7 cellular contexts compared by ENCODE assay signal in genomic region chr1:200038987-200039848, GRCh38. TPM values are rescaled to one million over a fixed set of nuclear protein-coding genes. Genes with fewer than 3 reads are reported as not detected.
DNase-seq lines count a peak whose midpoint lies in the region; ATAC-seq and TF ChIP-seq lines count a peak whose summit lies in the region.

No MANE protein-coding gene starts in this region.

- DNase-seq in GM03348 (ENCODE audit: low spot score) (peak; percentile 69), LoVo (ENCODE audit: low spot score) (peak; percentile 54), hepatocyte (ENCODE audit: low spot score) (peak; percentile 58)
- peak; percentile 53 to 55 for DNase-seq in activated T-cell treated with anti-CD3 and anti-CD28 coated beads, Interleukin-2, amount 50 U/mL, for 48 hours
- no peak for DNase-seq in stimulated activated CD4-positive, alpha-beta T cell treated with anti-CD3 and anti-CD28 coated beads, Interleukin-4, amount 100 ng/mL, for 24 hours

- ATAC-seq in HG02610 (IDR thresholded peaks at IDR 0.05; ENCODE audit: unreplicated experiment) = no peak

- no peak for TF ChIP-seq CTCF in hepatocyte (IDR thresholded peaks at IDR 0.05; ENCODE audit: poor library complexity)

- H3K27me3 ChIP-seq in hepatocyte = peaks cover 93% of the 10 kb centered on the region
- peaks cover 98% of the 10 kb centered on the region for H3K27me3 ChIP-seq in skeletal muscle satellite cell (ENCODE audit: control insufficient read depth, insufficient read depth, low read length)

- H3K4me1 ChIP-seq in hepatocyte (ENCODE audit: insufficient read depth) = peaks cover 21% of the 10 kb centered on the region
- peaks cover 28% of the 10 kb centered on the region for H3K4me1 ChIP-seq in skeletal muscle satellite cell (ENCODE audit: control insufficient read depth, insufficient read depth, low read length)

- H4K20me1 ChIP-seq in hepatocyte (ENCODE audit: insufficient read depth, poor library complexity, severe bottlenecking) = peaks cover 11% of the 10 kb centered on the region

- H3K4me3 ChIP-seq in hepatocyte = peak overlapping the region; percentile 65
- peak overlapping the region; percentile 73 for H3K4me3 ChIP-seq in skeletal muscle satellite cell (ENCODE audit: low read length)

- H3K9me2 ChIP-seq in hepatocyte (replicated peaks; ENCODE audit: insufficient read depth) = no peaks in the 10 kb centered on the region

- 2% methylated on average over 60 of the region's 79 CpGs for WGBS in hepatocyte (ENCODE audit: low lambda C conversion rate, missing lambda C conversion rate)

- peak overlapping the region; percentile 96 for H3K4me2 ChIP-seq in hepatocyte
- H3K4me2 ChIP-seq in skeletal muscle satellite cell (ENCODE audit: low read length) = peak overlapping the region; percentile 98

- H3K9me3 ChIP-seq in hepatocyte (ENCODE audit: low read depth) (no peaks in the 10 kb centered on the region), skeletal muscle satellite cell (replicated peaks; ENCODE audit: low read length) (no peaks in the 10 kb centered on the region)

- peaks cover 55% of the 10 kb centered on the region for H3K79me2 ChIP-seq in hepatocyte

- H3K27ac ChIP-seq in hepatocyte = peak overlapping the region; percentile 60

- no peaks in the 10 kb centered on the region for H3K36me3 ChIP-seq in hepatocyte (replicated peaks; ENCODE audit: insufficient read depth, low read depth)
- H3K36me3 ChIP-seq in skeletal muscle satellite cell (ENCODE audit: insufficient read depth, low read length) = no peaks in the 10 kb centered on the region

- peak overlapping the region; percentile 64 for H2AFZ ChIP-seq in hepatocyte

- H3K9ac ChIP-seq in skeletal muscle satellite cell (ENCODE audit: low read depth, low read length) = no peak overlapping the region

RNA-seq across cellular contexts. Expression of gene NR5A2, which starts 11.7 kb away (rescaled TPM):
- 49.6 and 55.5 TPM in 2 replicates for total RNA-seq in hepatocyte
- 16.4 and 19.8 TPM in 2 replicates for polyA plus RNA-seq in hepatocyte
- total RNA-seq in skeletal muscle satellite cell (2012; rRNA removed) = 0.44 TPM in 1 of 2 replicates, not detected in the other
